ENCODE assay signal across 14 cellular contexts in genomic region chr4:182823576-182823975, GRCh38.
DNase-seq lines count a peak whose midpoint lies in the region; ATAC-seq lines count a peak whose summit lies in the region.
"Had no signal": no experiment of that assay in that cellular context is flagged by ENCODE, and none has a peak within 500 bp of the region (broad histone marks: within the 10 kb centered on the region; RNA-seq: fewer than 3 reads in every experiment).

No MANE protein-coding gene starts in this region.

- H3K9me3 ChIP-seq in BLaER1 treated with 17β-estradiol and CSF1 and Interleukin-3, amounts not matched to agents 10 nM and 100 nM (replicated peaks in 1 of 11): no peaks in the 10 kb centered on the region
- no peaks in the 10 kb centered on the region for H3K9me3 ChIP-seq in CD4-positive, alpha-beta memory T cell (ENCODE audit: control insufficient read depth in 1 of 2, low read length in 2 of 2)
- H3K9me3 ChIP-seq: neutrophil, thoracic aorta had no signal

- POLR2A ChIA-PET in CD4-positive, alpha-beta memory T cell (lab: Charles Lee; ENCODE audit: partially characterized antibody): no interaction called here

- no peak overlapping the region for H3K27ac Mint-ChIP-seq in CD4-positive, alpha-beta memory T cell
- H3K27ac Mint-ChIP-seq: activated CD4-positive, alpha-beta T cell treated with anti-CD3 and anti-CD28 coated beads, Interleukin-2, amount 10 ng/mL, durations not matched to agents 7 days and 5 days; T-helper 1 cell treated with Interleukin-12 subunit alpha and Interleukin-12 subunit beta and Interleukin-4 antibody, amounts not matched to agents 30 μg/mL and 1 μg/mL, for 36 hours had no signal

- H3K27ac ChIP-seq in BLaER1 treated with 17β-estradiol and CSF1 and Interleukin-3, amounts not matched to agents 10 nM and 100 nM: peak overlapping the region in 4 of 11 experiments; percentile 6 to 80 (median 10); a peak in 5 of 22 replicates
- no peak overlapping the region for H3K27ac ChIP-seq in CD4-positive, alpha-beta memory T cell (ENCODE audit: low read depth, low read length)
- H3K27ac ChIP-seq: neutrophil, thoracic aorta had no signal

- peak overlapping the region; percentile 1 to 91 (median 87); a peak in 17 of 22 replicates for H3K4me2 ChIP-seq in BLaER1 treated with 17β-estradiol and CSF1 and Interleukin-3, amounts not matched to agents 10 nM and 100 nM

- H3K9me3 Mint-ChIP-seq in CD4-positive, alpha-beta memory T cell: no peaks in the 10 kb centered on the region
- H3K9me3 Mint-ChIP-seq: activated CD4-positive, alpha-beta T cell treated with anti-CD3 and anti-CD28 coated beads, Interleukin-2, amount 10 ng/mL, durations not matched to agents 7 days and 5 days; T-helper 1 cell treated with Interleukin-12 subunit alpha and Interleukin-12 subunit beta and Interleukin-4 antibody, amounts not matched to agents 30 μg/mL and 1 μg/mL, for 36 hours had no signal

- H3K27me3 ChIP-seq in BLaER1 treated with 17β-estradiol and CSF1 and Interleukin-3, amounts not matched to agents 10 nM and 100 nM: no peaks in the 10 kb centered on the region; a peak in 1 of 22 replicates
- H3K27me3 ChIP-seq in CD4-positive, alpha-beta memory T cell (ENCODE audit: insufficient read depth, low read length): no peaks in the 10 kb centered on the region

- no peaks in the 10 kb centered on the region for H3K36me3 ChIP-seq in BLaER1 treated with 17β-estradiol and CSF1 and Interleukin-3, amounts not matched to agents 10 nM and 100 nM
- H3K36me3 ChIP-seq in CD4-positive, alpha-beta memory T cell (ENCODE audit: insufficient read depth, low read length): no peaks in the 10 kb centered on the region
- H3K36me3 ChIP-seq: neutrophil, thoracic aorta had no signal

- H3K4me1 Mint-ChIP-seq in CD4-positive, alpha-beta memory T cell: peaks cover 0 to 4% (median 0%) of the 10 kb centered on the region in 4 donors

- H3K4me1 ChIP-seq in BLaER1 treated with 17β-estradiol and CSF1 and Interleukin-3, amounts not matched to agents 10 nM and 100 nM: peaks cover 23 to 66% (median 60%) of the 10 kb centered on the region in 10 experiments
- H3K4me1 ChIP-seq in CD4-positive, alpha-beta memory T cell (ENCODE audit: insufficient read depth, low read length): no peaks in the 10 kb centered on the region

- DNase-seq in activated effector memory CD4-positive, alpha-beta T cell treated with anti-CD3 and anti-CD28 coated beads, Interleukin-2, amount 50 U/mL, for 16 hours: no peak
- no peak for DNase-seq in CD4-positive, alpha-beta memory T cell
- DNase-seq in germinal center (ENCODE audit: low spot score): no peak
- DNase-seq in glomerular visceral epithelial cell (ENCODE audit: extremely low spot score): no peak
- DNase-seq: activated CD4-positive, alpha-beta T cell treated with anti-CD3 and anti-CD28 coated beads, Interleukin-2, amount 10 ng/mL, durations not matched to agents 7 days and 5 days; OCI-M1 had no signal

- no peaks in the 10 kb centered on the region for H3K36me3 Mint-ChIP-seq in CD4-positive, alpha-beta memory T cell

- intact Hi-C loops in CD4-positive, alpha-beta memory T cell (cut with micrococcal nuclease): no loop called here

- no peaks in the 10 kb centered on the region for H4K20me1 ChIP-seq in BLaER1 treated with 17β-estradiol and CSF1 and Interleukin-3, amounts not matched to agents 10 nM and 100 nM

- H3K4me3 ChIP-seq in BLaER1 treated with 17β-estradiol and CSF1 and Interleukin-3, amounts not matched to agents 10 nM and 100 nM: no peak overlapping the region
- no peak overlapping the region for H3K4me3 ChIP-seq in CD4-positive, alpha-beta memory T cell (ENCODE audit: low read length in 2 of 2)
- H3K4me3 ChIP-seq: lung, thoracic aorta had no signal

- ATAC-seq in GM19395 (IDR thresholded peaks at IDR 0.05; ENCODE audit: unreplicated experiment) (peak; percentile 67), HG02623 (IDR thresholded peaks at IDR 0.05; ENCODE audit: unreplicated experiment) (peak; percentile 54), HG03342 (IDR thresholded peaks at IDR 0.05; ENCODE audit: unreplicated experiment) (peak; percentile 52)

- CTCF ChIA-PET in CD4-positive, alpha-beta memory T cell (lab: Charles Lee; ENCODE audit: partially characterized antibody): no interaction called here

- peaks cover 6 to 8% of the 10 kb centered on the region in 2 donors for H3K27me3 Mint-ChIP-seq in CD4-positive, alpha-beta memory T cell
- H3K27me3 Mint-ChIP-seq: activated CD4-positive, alpha-beta T cell treated with anti-CD3 and anti-CD28 coated beads, Interleukin-2, amount 10 ng/mL, durations not matched to agents 7 days and 5 days had no signal

- H3K4me3 Mint-ChIP-seq in CD4-positive, alpha-beta memory T cell: no peak overlapping the region
- H3K4me3 Mint-ChIP-seq: activated CD4-positive, alpha-beta T cell treated with anti-CD3 and anti-CD28 coated beads, Interleukin-2, amount 10 ng/mL, durations not matched to agents 7 days and 5 days; T-helper 1 cell treated with Interleukin-12 subunit alpha and Interleukin-12 subunit beta and Interleukin-4 antibody, amounts not matched to agents 30 μg/mL and 1 μg/mL, for 36 hours had no signal

- H3K9ac ChIP-seq in BLaER1 treated with 17β-estradiol and CSF1 and Interleukin-3, amounts not matched to agents 10 nM and 100 nM: 0 out of 22 replicates have a peak overlapping the region, but pooled peaks of 2 of the 11 experiments have one; percentile 6 to 21
